ENCODE assay signal across 15 cellular contexts in genomic region chr6:16982827-16983226, GRCh38.
DNase-seq lines count a peak whose midpoint lies in the region; ATAC-seq lines count a peak whose summit lies in the region.
"Had no signal": no experiment of that assay in that cellular context is flagged by ENCODE, and none has a peak within 500 bp of the region (broad histone marks: within the 10 kb centered on the region; RNA-seq: fewer than 3 reads in every experiment).

No MANE protein-coding gene starts in this region.

- H4K20me1 ChIP-seq in BLaER1 treated with 17β-estradiol and CSF1 and Interleukin-3, amounts not matched to agents 10 nM and 100 nM, result peaks cover 0 to 4% (median 0%) of the 10 kb centered on the region in 11 experiments; a peak in 1 of 22 replicates

- H3K36me3 ChIP-seq in BLaER1 treated with 17β-estradiol and CSF1 and Interleukin-3, amounts not matched to agents 10 nM and 100 nM, result no peaks in the 10 kb centered on the region
- H3K36me3 ChIP-seq: spleen had no signal

- H3K4me1 ChIP-seq in BLaER1 treated with 17β-estradiol and CSF1 and Interleukin-3, amounts not matched to agents 10 nM and 100 nM, result peaks cover 26 to 36% (median 31%) of the 10 kb centered on the region in 10 experiments

- H3K4me2 ChIP-seq in BLaER1 treated with 17β-estradiol and CSF1 and Interleukin-3, amounts not matched to agents 10 nM and 100 nM, result peak overlapping the region in 9 of 11 experiments; percentile 7 to 39 (median 25); a peak in 8 of 22 replicates

- H3K4me3 ChIP-seq in BLaER1 treated with 17β-estradiol and CSF1 and Interleukin-3, amounts not matched to agents 10 nM and 100 nM, result no peak overlapping the region
- H3K4me3 ChIP-seq: spleen had no signal

- ATAC-seq in GM19397 (IDR thresholded peaks at IDR 0.05; ENCODE audit: unreplicated experiment), result peak; percentile 63
- no peak for ATAC-seq in HG02938 (IDR thresholded peaks at IDR 0.05; ENCODE audit: unreplicated experiment)
- ATAC-seq: T-cell had no signal

- no peak overlapping the region; a peak in 1 of 22 replicates for H3K27ac ChIP-seq in BLaER1 treated with 17β-estradiol and CSF1 and Interleukin-3, amounts not matched to agents 10 nM and 100 nM
- H3K27ac ChIP-seq: spleen had no signal

- DNase-seq in NOMO-1 treated with dmso at 0.1 percent for 144 hours (lab: John Stamatoyannopoulos, UW; ENCODE audit: unreplicated experiment), result peak; percentile 66
- peak; percentile 14 for DNase-seq in hepatic stellate cell (ENCODE audit: low spot score)
- no peak for DNase-seq in LoVo (ENCODE audit: low spot score)
- DNase-seq in activated CD4-positive, alpha-beta T cell treated with anti-CD3 and anti-CD28 coated beads, Interleukin-2, amount 50 U/mL, for 1 hour, result no peak
- DNase-seq in islet precursor cell, result no peak
- DNase-seq: activated CD4-positive, alpha-beta T cell treated with anti-CD3 and anti-CD28 coated beads for 48 hours; activated naive CD4-positive, alpha-beta T cell; CD8-positive, alpha-beta memory T cell; effector CD4-positive, alpha-beta T cell; Karpas-422; spleen; T-cell had no signal

- H3K9ac ChIP-seq in BLaER1 treated with 17β-estradiol and CSF1 and Interleukin-3, amounts not matched to agents 10 nM and 100 nM, result no peak overlapping the region

- H3K27me3 ChIP-seq in BLaER1 treated with 17β-estradiol and CSF1 and Interleukin-3, amounts not matched to agents 10 nM and 100 nM, result 0 out of 22 replicates have a peak, but pooled peaks cover 0 to 6% (median 0%) of the 10 kb centered on the region in 11 experiments

- H3K9me3 ChIP-seq in BLaER1 treated with 17β-estradiol and CSF1 and Interleukin-3, amounts not matched to agents 10 nM and 100 nM (replicated peaks in 1 of 11), result peaks cover 0 to 9% (median 3%) of the 10 kb centered on the region in 11 experiments; a peak in 11 of 22 replicates
- H3K9me3 ChIP-seq: spleen had no signal

Comparison
In these comparisons a context has a peak if more than half of its experiments do, and no peak if none do; other contexts are left out.
1. DNase-seq: peak in NOMO-1 treated with dmso at 0.1 percent for 144 hours (single experiment) and hepatic stellate cell (single experiment); none in LoVo (single experiment), activated CD4-positive, alpha-beta T cell treated with anti-CD3 and anti-CD28 coated beads, Interleukin-2, amount 50 U/mL, for 1 hour (single experiment) and islet precursor cell (single experiment).